11 cellular contexts compared by ENCODE assay signal in genomic region chr5:95022967-95023695, GRCh38.
DNase-seq lines count a peak whose midpoint lies in the region; ATAC-seq and TF ChIP-seq lines count a peak whose summit lies in the region.
"Had no signal": no experiment of that assay in that cellular context is flagged by ENCODE, and none has a peak within 500 bp of the region (broad histone marks: within the 10 kb centered on the region; RNA-seq: fewer than 3 reads in every experiment).

No MANE protein-coding gene starts in this region.

- H3K4me3 Mint-ChIP-seq in activated T-cell treated with anti-CD3 and anti-CD28 coated beads, Interleukin-2, amount 50 U/mL, for 72 hours, result no peak overlapping the region
- no peak overlapping the region for H3K4me3 Mint-ChIP-seq in stimulated activated naive B cell treated with anti-CD40 and anti-IgM and Interleukin-4, amounts not matched to agents 10 μg/mL and 1 μg/mL and 100 μg/mL, for 72 hours
- H3K4me3 Mint-ChIP-seq in natural killer cell, result no peak overlapping the region

- no peaks in the 10 kb centered on the region for H3K36me3 ChIP-seq in psoas muscle (ENCODE audit: insufficient read depth in 1 of 2, low read depth in 1 of 2)
- H3K36me3 ChIP-seq: esophagus muscularis mucosa had no signal

- H3K9me3 Mint-ChIP-seq in activated T-cell treated with anti-CD3 and anti-CD28 coated beads, Interleukin-2, amount 50 U/mL, for 72 hours, result no peaks in the 10 kb centered on the region
- H3K9me3 Mint-ChIP-seq in stimulated activated naive B cell treated with anti-CD40 and anti-IgM and Interleukin-4, amounts not matched to agents 10 μg/mL and 1 μg/mL and 100 μg/mL, for 72 hours, result no peaks in the 10 kb centered on the region
- H3K9me3 Mint-ChIP-seq in natural killer cell, result peaks cover 0 to 2% of the 10 kb centered on the region in 2 donors

- H3K27ac Mint-ChIP-seq in activated T-cell treated with anti-CD3 and anti-CD28 coated beads, Interleukin-2, amount 50 U/mL, for 72 hours, result no peak overlapping the region
- H3K27ac Mint-ChIP-seq in stimulated activated naive B cell treated with anti-CD40 and anti-IgM and Interleukin-4, amounts not matched to agents 10 μg/mL and 1 μg/mL and 100 μg/mL, for 72 hours, result no peak overlapping the region
- H3K27ac Mint-ChIP-seq in natural killer cell, result no peak overlapping the region

- no peaks in the 10 kb centered on the region for H3K36me3 Mint-ChIP-seq in activated T-cell treated with anti-CD3 and anti-CD28 coated beads, Interleukin-2, amount 50 U/mL, for 72 hours (ENCODE audit: insufficient read depth in 2 of 2)
- H3K36me3 Mint-ChIP-seq in stimulated activated naive B cell treated with anti-CD40 and anti-IgM and Interleukin-4, amounts not matched to agents 10 μg/mL and 1 μg/mL and 100 μg/mL, for 72 hours, result no peaks in the 10 kb centered on the region
- no peaks in the 10 kb centered on the region for H3K36me3 Mint-ChIP-seq in natural killer cell

- H3K4me3 ChIP-seq in psoas muscle, result no peak overlapping the region
- H3K4me3 ChIP-seq: esophagus muscularis mucosa had no signal

- no peak for DNase-seq in activated T-cell treated with anti-CD3 and anti-CD28 coated beads, Interleukin-2, amount 50 U/mL, for 72 hours
- DNase-seq in activated T-cell treated with anti-CD3 and anti-CD28 coated beads, Interleukin-2, amount 50 U/mL, for 1 hour, result no peak
- DNase-seq in OCI-M1 (lab: John Stamatoyannopoulos, UW), result peak; percentile 19
- DNase-seq in stimulated activated naive B cell treated with anti-CD40 and anti-IgM and Interleukin-4, amounts not matched to agents 10 μg/mL and 1 μg/mL and 100 μg/mL, for 72 hours, result no peak
- no peak for DNase-seq in psoas muscle
- no peak for DNase-seq in natural killer cell
- no peak for DNase-seq in GM10266 (ENCODE audit: extremely low spot score)
- DNase-seq: GOT3, NCI-H69 had no signal

- peaks cover 29% of the 10 kb centered on the region for H3K4me1 Mint-ChIP-seq in activated T-cell treated with anti-CD3 and anti-CD28 coated beads, Interleukin-2, amount 50 U/mL, for 72 hours (ENCODE audit: low read depth)
- peaks cover 11 to 40% of the 10 kb centered on the region in 2 donors for H3K4me1 Mint-ChIP-seq in stimulated activated naive B cell treated with anti-CD40 and anti-IgM and Interleukin-4, amounts not matched to agents 10 μg/mL and 1 μg/mL and 100 μg/mL, for 72 hours
- peaks cover 26 to 44% of the 10 kb centered on the region in 2 donors for H3K4me1 Mint-ChIP-seq in natural killer cell

- TF ChIP-seq CTCF in psoas muscle (IDR thresholded peaks at IDR 0.05), result no peak
- no peak for TF ChIP-seq CTCF in natural killer cell (IDR thresholded peaks at IDR 0.05)
- no peak for TF ChIP-seq CTCF in GM10266 (IDR thresholded peaks at IDR 0.05; ENCODE audit: control insufficient read depth, insufficient read depth, low read depth, missing control alignments)

- H3K27ac ChIP-seq in psoas muscle, result no peak overlapping the region
- H3K27ac ChIP-seq: esophagus muscularis mucosa had no signal

- intact Hi-C loops in psoas muscle (cut with DNase I), result no loop called here
- intact Hi-C loops in natural killer cell (cut with micrococcal nuclease), result no loop called here

- H3K4me1 ChIP-seq in psoas muscle, result no peaks in the 10 kb centered on the region

- H3K9me3 ChIP-seq in psoas muscle, result no peaks in the 10 kb centered on the region
- H3K9me3 ChIP-seq: esophagus muscularis mucosa had no signal

- peak; percentile 28 to 70 for ATAC-seq in activated T-cell treated with anti-CD3 and anti-CD28 coated beads, Interleukin-2, amount 50 U/mL, for 72 hours (replicated peaks in 1 of 2)
- ATAC-seq in HG02938 (IDR thresholded peaks at IDR 0.05; ENCODE audit: unreplicated experiment) (peak; percentile 77), psoas muscle (no peak), natural killer cell (no peak)
- peak; percentile 27 to 35 for ATAC-seq in stimulated activated naive B cell treated with anti-CD40 and anti-IgM and Interleukin-4, amounts not matched to agents 10 μg/mL and 1 μg/mL and 100 μg/mL, for 72 hours (replicated peaks)

- peaks cover 7% of the 10 kb centered on the region for H3K27me3 Mint-ChIP-seq in activated T-cell treated with anti-CD3 and anti-CD28 coated beads, Interleukin-2, amount 50 U/mL, for 72 hours (ENCODE audit: low read depth)
- H3K27me3 Mint-ChIP-seq in stimulated activated naive B cell treated with anti-CD40 and anti-IgM and Interleukin-4, amounts not matched to agents 10 μg/mL and 1 μg/mL and 100 μg/mL, for 72 hours, result no peaks in the 10 kb centered on the region
- no peaks in the 10 kb centered on the region for H3K27me3 Mint-ChIP-seq in natural killer cell (ENCODE audit: low read depth in 2 of 2)

- H3K27me3 ChIP-seq in psoas muscle (ENCODE audit: insufficient read depth in 3 of 3, low read length in 2 of 3), result no peaks in the 10 kb centered on the region
- H3K27me3 ChIP-seq: esophagus muscularis mucosa had no signal

- 79 to 88% (median 82%) methylated on average over 5 of the region's 5 CpGs for WGBS in psoas muscle, 3 donors

Comparison
In these comparisons a context has a peak if more than half of its experiments do, and no peak if none do; other contexts are left out.
1. ATAC-seq: peak in activated T-cell treated with anti-CD3 and anti-CD28 coated beads, Interleukin-2, amount 50 U/mL, for 72 hours (2 of 2), HG02938 (single experiment) and stimulated activated naive B cell treated with anti-CD40 and anti-IgM and Interleukin-4, amounts not matched to agents 10 μg/mL and 1 μg/mL and 100 μg/mL, for 72 hours (2 of 2); none in psoas muscle (0 of 4) and natural killer cell (0 of 3).